Comparison of ENCODE assay signal across 8 cellular contexts in genomic region chr4:8198206-8198905, GRCh38. TPM values are rescaled to one million over a fixed set of nuclear protein-coding genes. Genes with fewer than 3 reads are reported as not detected.
DNase-seq lines count a peak whose midpoint lies in the region; ATAC-seq and TF ChIP-seq lines count a peak whose summit lies in the region.

No MANE protein-coding gene starts in this region.

- no peaks in the 10 kb centered on the region for H3K27me3 Mint-ChIP-seq in Caco-2 (ENCODE audit: insufficient read depth, unreplicated experiment)
- no peaks in the 10 kb centered on the region for H3K27me3 Mint-ChIP-seq in MCF 10A (ENCODE audit: insufficient read depth, unreplicated experiment)
- no peaks in the 10 kb centered on the region for H3K27me3 Mint-ChIP-seq in natural killer cell treated with Interleukin-12 subunit alpha and Interleukin-12 subunit beta and Interleukin-15 and Interleukin-18, amount 100 ng/mL, for 72 hours

- intact Hi-C loops in Caco-2 (cut with micrococcal nuclease; ENCODE audit: unreplicated experiment) = loop anchor here (2.0 kb wide), 1 partner anchor 40 kb away; no protein-coding TSS in a partner anchor
- intact Hi-C loops in MCF 10A (cut with micrococcal nuclease) = no loop called here

- no peaks in the 10 kb centered on the region for H3K9me3 ChIP-seq in Caco-2

- H3K27ac Mint-ChIP-seq in Caco-2 (ENCODE audit: unreplicated experiment) = peak overlapping the region; percentile 89
- peak overlapping the region; percentile 82 for H3K27ac Mint-ChIP-seq in MCF 10A (ENCODE audit: low read depth, unreplicated experiment)
- H3K27ac Mint-ChIP-seq in natural killer cell treated with Interleukin-12 subunit alpha and Interleukin-12 subunit beta and Interleukin-15 and Interleukin-18, amount 100 ng/mL, for 72 hours = peak overlapping the region; percentile 72 to 89

- H3K4me3 Mint-ChIP-seq in Caco-2 (ENCODE audit: unreplicated experiment) (peak overlapping the region; percentile 81), MCF 10A (ENCODE audit: unreplicated experiment) (peak overlapping the region; percentile 78)
- H3K4me3 Mint-ChIP-seq in natural killer cell treated with Interleukin-12 subunit alpha and Interleukin-12 subunit beta and Interleukin-15 and Interleukin-18, amount 100 ng/mL, for 72 hours = peak overlapping the region; percentile 63

- peaks cover 53% of the 10 kb centered on the region for H3K4me1 ChIP-seq in Caco-2

- no peak for TF ChIP-seq CTCF in Caco-2 (IDR thresholded peaks at IDR 0.05; ENCODE audit: insufficient read depth in 1 of 2, low read depth in 1 of 2, low read length in 1 of 2, severe bottlenecking in 1 of 2, unreplicated experiment in 1 of 2)
- no peak for TF ChIP-seq CTCF in MCF 10A (IDR thresholded peaks at IDR 0.05; ENCODE audit: unreplicated experiment)
- no peak for TF ChIP-seq CTCF in GM20000 (IDR thresholded peaks at IDR 0.05; ENCODE audit: extremely low read depth, missing control alignments)

- H3K9me3 Mint-ChIP-seq in Caco-2 (ENCODE audit: unreplicated experiment) = no peaks in the 10 kb centered on the region
- no peaks in the 10 kb centered on the region for H3K9me3 Mint-ChIP-seq in MCF 10A (ENCODE audit: unreplicated experiment)
- H3K9me3 Mint-ChIP-seq in natural killer cell treated with Interleukin-12 subunit alpha and Interleukin-12 subunit beta and Interleukin-15 and Interleukin-18, amount 100 ng/mL, for 72 hours = no peaks in the 10 kb centered on the region

- no peaks in the 10 kb centered on the region for H3K27me3 ChIP-seq in Caco-2 (replicated peaks; ENCODE audit: control insufficient read depth, insufficient read depth, low read length)

- H3K36me3 Mint-ChIP-seq in Caco-2 (ENCODE audit: insufficient read depth, unreplicated experiment) (peaks cover 4% of the 10 kb centered on the region), MCF 10A (ENCODE audit: insufficient read depth, unreplicated experiment) (peaks cover 6% of the 10 kb centered on the region)
- no peaks in the 10 kb centered on the region for H3K36me3 Mint-ChIP-seq in natural killer cell treated with Interleukin-12 subunit alpha and Interleukin-12 subunit beta and Interleukin-15 and Interleukin-18, amount 100 ng/mL, for 72 hours

- CTCF ChIA-PET in Caco-2 (lab: Charles Lee) (interaction anchor here (0.9 to 1.6 kb wide), 5 partner anchors 11 to 212 kb away, joined by 3 to 22 read pairs (median 4); no protein-coding TSS in a partner anchor), MCF 10A (lab: Yijun Ruan, JAX) (interaction anchor here (1.0 to 3.6 kb wide), 6 partner anchors 14 to 70 kb away, joined by 4 to 19 read pairs (median 6); no protein-coding TSS in a partner anchor)

- H3K4me1 Mint-ChIP-seq in Caco-2 (ENCODE audit: low read depth, unreplicated experiment) (peaks cover 21% of the 10 kb centered on the region), MCF 10A (ENCODE audit: insufficient read depth, unreplicated experiment) (peaks cover 19% of the 10 kb centered on the region)
- peaks cover 19 to 28% of the 10 kb centered on the region in 2 donors for H3K4me1 Mint-ChIP-seq in natural killer cell treated with Interleukin-12 subunit alpha and Interleukin-12 subunit beta and Interleukin-15 and Interleukin-18, amount 100 ng/mL, for 72 hours (ENCODE audit: low read depth in 2 of 2)

- no peak for DNase-seq in Caco-2
- peak; percentile 65 for DNase-seq in MCF 10A (ENCODE audit: unreplicated experiment)
- no peak for DNase-seq in natural killer cell treated with Interleukin-12 subunit alpha and Interleukin-12 subunit beta and Interleukin-15 and Interleukin-18, amount 100 ng/mL, for 72 hours (ENCODE audit: low spot score)
- DNase-seq in COLO668 (lab: John Stamatoyannopoulos, UW; ENCODE audit: unreplicated experiment) = no peak
- no peak for DNase-seq in NCI-H446 treated with DMSO at 0.1 percent for 48 hours (lab: John Stamatoyannopoulos, UW)
- DNase-seq in GM20000 (ENCODE audit: low spot score) = no peak
- DNase-seq in NCI-H345 treated with DMSO at 0.1 percent for 48 hours (lab: John Stamatoyannopoulos, UW; ENCODE audit: unreplicated experiment) = no peak

- H3K36me3 ChIP-seq in Caco-2 (ENCODE audit: control insufficient read depth, insufficient read depth, low read length) = no peaks in the 10 kb centered on the region

- POLR2A ChIA-PET in Caco-2 (lab: Charles Lee) (no interaction called here), MCF 10A (lab: Yijun Ruan, JAX) (interaction anchor here (1.3 to 2.7 kb wide), 6 partner anchors 8 to 21 kb away, joined by 3 to 13 read pairs (median 4); no protein-coding TSS in a partner anchor)

- peak; percentile 1 for ATAC-seq in HG03103 (IDR thresholded peaks at IDR 0.05; ENCODE audit: low read depth, unreplicated experiment)
- ATAC-seq in natural killer cell treated with Interleukin-12 subunit alpha and Interleukin-12 subunit beta and Interleukin-15 and Interleukin-18, amount 100 ng/mL, for 72 hours = no peak

- no peak overlapping the region for H3K4me3 ChIP-seq in Caco-2 (ENCODE audit: low read depth, low read length)

- BruUV-seq in Caco-2 (replicated peaks; lab: Mats Ljungman, UMichigan) (no TSS peak), MCF 10A (replicated peaks; lab: Mats Ljungman, UMichigan) (no TSS peak)

RNA-seq across cellular contexts. Expression of gene SH3TC1, which starts 0.7 kb away (rescaled TPM):
- total RNA-seq in Caco-2 (2022) (17.2 and 18.6 TPM in 2 replicates), MCF 10A (2022) (20.4 and 28.8 TPM in 2 replicates)
- 10 to 100 TPM in 1 of 2 donors, 1 to 10 TPM in 1; 6.4 to 15.5 TPM for total RNA-seq in natural killer cell treated with Interleukin-12 subunit alpha and Interleukin-12 subunit beta and Interleukin-15 and Interleukin-18, amount 100 ng/mL, for 72 hours

RNA-seq across cellular contexts. Expression of gene ABLIM2, which starts 39.7 kb away (rescaled TPM):
- total RNA-seq in Caco-2 (2022) = 0.23 TPM in 1 of 2 replicates, not detected in the other
- total RNA-seq in MCF 10A (2022) = 5.3 and 5.4 TPM in 2 replicates
- total RNA-seq in natural killer cell treated with Interleukin-12 subunit alpha and Interleukin-12 subunit beta and Interleukin-15 and Interleukin-18, amount 100 ng/mL, for 72 hours = under 1 TPM; 0.24 to 0.25 TPM
